Comparison of ENCODE assay signal across 8 cellular contexts in genomic region chr7:16645593-16646426, GRCh38.
DNase-seq lines count a peak whose midpoint lies in the region; ATAC-seq, FAIRE-seq and TF ChIP-seq lines count a peak whose summit lies in the region.

TSS of gene ANKMY2 (minus strand) at chr7:16645754. CDS start at chr7:16645573, 181 bp downstream.
TSS of gene BZW2 (plus strand) at chr7:16646181. CDS start at chr7:16665444, 19,263 bp downstream.

- peaks cover 49% of the 10 kb centered on the region for H3K79me2 ChIP-seq in OCI-LY3 (ENCODE audit: low read length)

- H3K4me3 ChIP-seq in OCI-LY3 (ENCODE audit: low read length) (peak within 1 kb of the TSS; percentile 96), epithelial cell of esophagus (ENCODE audit: low read length) (peak within 1 kb of the TSS; percentile 86)

- H4K20me1 ChIP-seq in OCI-LY3 (ENCODE audit: insufficient read depth, low read length) = peaks cover 40% of the 10 kb centered on the region

- H3K4me2 ChIP-seq in OCI-LY3 (ENCODE audit: low read length) = peak within 1 kb of the TSS; percentile 90

- H3K36me3 ChIP-seq in OCI-LY3 (replicated peaks; ENCODE audit: low read depth, low read length) = peaks cover 8% of the 10 kb centered on the region

- peak; percentile 99 for ATAC-seq in GM21528 (IDR thresholded peaks at IDR 0.05; ENCODE audit: low FRiP score, unreplicated experiment)

- H2AFZ ChIP-seq in OCI-LY3 (ENCODE audit: low read depth, low read length) = peak within 1 kb of the TSS; percentile 77

- TF ChIP-seq CTCF in D721Med (IDR thresholded peaks at IDR 0.05; ENCODE audit: insufficient read depth, missing control alignments) = no peak
- no peak for TF ChIP-seq CTCF in OCI-LY3 (IDR thresholded peaks at IDR 0.05; ENCODE audit: low read depth, low read length)
- no peak for TF ChIP-seq CTCF in epithelial cell of esophagus (IDR thresholded peaks at IDR 0.05; ENCODE audit: insufficient read depth, low read depth, low read length, missing control alignments)

- peak within 1 kb of the TSS; percentile 68 for H3K27ac ChIP-seq in OCI-LY3 (ENCODE audit: low read length)

- no peak for FAIRE-seq in D721Med (lab: Jason Lieb, UNC)

- DNase-seq in D721Med (ENCODE audit: insufficient read length, low spot score) = peak; percentile 58
- DNase-seq in HuH-7.5 (ENCODE audit: low spot score) = peak; percentile 91
- peak; percentile 87 for DNase-seq in activated T-cell treated with anti-CD3 and anti-CD28 coated beads for 24 hours (ENCODE audit: low read depth)
- peak; percentile 98 for DNase-seq in epithelial cell of esophagus (ENCODE audit: low read depth)
- DNase-seq in middle frontal gyrus (ENCODE audit: extremely low spot score, low spot score) = peak; percentile 88
- DNase-seq in stimulated activated CD8-positive, alpha-beta memory T cell treated with anti-CD3 and anti-CD28 coated beads, Interleukin-2, amount 100 ng/mL, for 1 hour (ENCODE audit: low read depth in 2 of 2) = peak; percentile 83 to 85

- H3K27me3 ChIP-seq in OCI-LY3 (ENCODE audit: low read depth, low read length) = no peaks in the 10 kb centered on the region

- H3K4me1 ChIP-seq in OCI-LY3 (ENCODE audit: low read length) = peaks cover 27% of the 10 kb centered on the region

- H3K9me3 ChIP-seq in OCI-LY3 (ENCODE audit: insufficient read depth, low read length) = no peaks in the 10 kb centered on the region

- H3K9ac ChIP-seq in OCI-LY3 (ENCODE audit: low read length) = peak within 1 kb of the TSS; percentile 89

Comparison
In these comparisons a context has a peak if more than half of its experiments do, and no peak if none do; other contexts are left out.
1. Peak in every context shown above with its lines: DNase-seq, ATAC-seq, H3K4me3 ChIP-seq and H3K27ac ChIP-seq.